In the genomic region with DNA sequence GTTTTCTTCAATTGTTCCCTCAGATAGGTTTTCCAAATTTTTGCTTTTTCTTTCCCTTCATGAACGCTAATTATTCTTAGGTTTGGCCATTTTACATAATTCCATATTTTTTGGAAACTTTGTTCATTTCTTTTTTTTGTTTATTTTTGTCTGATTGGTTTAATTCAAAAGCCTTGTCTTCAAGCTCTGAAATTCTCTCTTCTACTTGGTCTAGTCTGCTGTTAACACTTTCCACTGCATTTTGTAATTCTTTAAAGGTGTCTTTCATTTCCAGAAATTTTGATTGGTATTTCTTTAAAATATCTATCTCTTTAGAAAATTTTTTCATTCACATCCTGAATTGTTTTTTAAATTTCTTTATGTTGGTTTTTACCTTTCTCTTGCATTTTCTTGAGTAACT, we compare ENCODE assay signal across 9 cellular contexts.
"Had no signal": no experiment of that assay in that cellular context is flagged by ENCODE, and none has a peak within 500 bp of the region (broad histone marks: within the 10 kb centered on the region; RNA-seq: fewer than 3 reads in every experiment).

No MANE protein-coding gene starts in this region.

- H3K4me3 Mint-ChIP-seq: HFFc6 had no signal

- H3K4me3 ChIP-seq: GM23248, HAP-1, K562 had no signal

- ATAC-seq: HCT116, K562 had no signal

- H3K27ac ChIP-seq: GM23248 had no signal

- H3K9me3 Mint-ChIP-seq: HFFc6 had no signal

- H3K9me3 ChIP-seq: HAP-1 had no signal

- FAIRE-seq: HTR-8/SVneo, K562 had no signal

- H3K36me3 ChIP-seq: HAP-1 had no signal

- H3K27ac Mint-ChIP-seq: HFFc6 had no signal

- H2AFZ ChIP-seq: GM23248 had no signal

- H3K9ac ChIP-seq: GM23248 had no signal

- DNase-seq: GM23248, GOT3, H7, HFFc6, IMR-90 had no signal
